In the genomic region with DNA sequence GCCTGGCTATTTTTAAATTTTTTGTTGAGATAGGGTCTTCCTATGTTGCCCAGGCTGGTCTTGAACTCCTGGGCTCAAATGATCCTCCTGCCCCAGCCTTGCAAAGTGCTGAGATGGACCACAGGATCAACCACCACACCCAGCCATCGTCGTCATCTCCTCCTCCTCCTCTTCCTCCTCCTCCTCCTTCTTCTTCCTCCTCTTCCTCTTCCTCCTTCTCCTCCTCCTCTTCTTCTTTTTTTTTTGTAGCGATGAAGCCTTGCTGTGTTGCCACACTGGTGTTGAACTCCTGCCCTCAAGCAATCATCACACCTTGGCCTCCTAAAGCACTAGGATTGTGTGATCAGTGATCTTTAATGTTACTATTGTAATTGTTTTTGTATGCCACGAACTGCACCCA, we compare ENCODE assay signal across 29 cellular contexts.
"Had no signal": no experiment of that assay in that cellular context is flagged by ENCODE, and none has a peak within 500 bp of the region (broad histone marks: within the 10 kb centered on the region; RNA-seq: fewer than 3 reads in every experiment).

No MANE protein-coding gene starts in this region.

- H3K9me3 ChIP-seq: ascending aorta had no signal

- H3K36me3 ChIP-seq: ascending aorta, brain microvascular endothelial cell had no signal

- DNase-seq: activated CD4-positive, alpha-beta memory T cell treated with anti-CD3 and anti-CD28 coated beads, Interleukin-2, amount 10 ng/mL, durations not matched to agents 7 days and 5 days; activated CD4-positive, alpha-beta T cell treated with anti-CD3 and anti-CD28 coated beads for 1 hour; activated CD4-positive, alpha-beta T cell treated with anti-CD3 and anti-CD28 coated beads for 4 hours; activated CD4-positive, alpha-beta T cell treated with anti-CD3 and anti-CD28 coated beads, Interleukin-2, amount 10 ng/mL, durations not matched to agents 7 days and 5 days; activated CD4-positive, alpha-beta T cell treated with anti-CD3 and anti-CD28 coated beads, Interleukin-2, amount 50 U/mL, for 4 hours; activated CD8-positive, alpha-beta memory T cell treated with anti-CD3 and anti-CD28 coated beads, Interleukin-2, amount 50 U/mL, for 48 hours; activated gamma-delta T cell; activated naive CD4-positive, alpha-beta T cell; activated naive CD4-positive, alpha-beta T cell treated with anti-CD3 and anti-CD28 coated beads, Interleukin-2, amount 10 ng/mL, durations not matched to agents 7 days and 5 days; activated naive CD8-positive, alpha-beta T cell treated with anti-CD3 and anti-CD28 coated beads, Interleukin-2, amount 10 ng/mL, durations not matched to agents 7 days and 5 days; activated T-cell treated with anti-CD3 and anti-CD28 coated beads for 4 hours; activated T-cell treated with anti-CD3 and anti-CD28 coated beads, Interleukin-2, amount 50 U/mL, for 24 hours; activated T-cell treated with anti-CD3 and anti-CD28 coated beads, Interleukin-2, amount 50 U/mL, for 72 hours; brain microvascular endothelial cell; dorsolateral prefrontal cortex; effector memory CD4-positive, alpha-beta T cell; endodermal cell; foreskin fibroblast; head of caudate nucleus; T-helper 2 cell had no signal

- ATAC-seq: activated naive CD4-positive, alpha-beta T cell treated with anti-CD3 and anti-CD28 coated beads, Interleukin-2, amount 50 U/mL, for 72 hours; activated T-cell treated with anti-CD3 and anti-CD28 coated beads, Interleukin-2, amount 50 U/mL, for 72 hours; esophagus mucosa; WTC11 had no signal

- H3K4me1 ChIP-seq: ascending aorta had no signal

- H3K4me3 ChIP-seq: ascending aorta, coronary artery, dorsolateral prefrontal cortex had no signal

- H3K27ac ChIP-seq: ascending aorta, brain microvascular endothelial cell, coronary artery, dorsolateral prefrontal cortex, VCaP had no signal

- FAIRE-seq: bronchial epithelial cell, frontal cortex, TTC549 had no signal

- H3K27me3 ChIP-seq: ascending aorta, brain microvascular endothelial cell, dorsolateral prefrontal cortex had no signal
